2 cellular contexts compared by ENCODE assay signal in the genomic region with DNA sequence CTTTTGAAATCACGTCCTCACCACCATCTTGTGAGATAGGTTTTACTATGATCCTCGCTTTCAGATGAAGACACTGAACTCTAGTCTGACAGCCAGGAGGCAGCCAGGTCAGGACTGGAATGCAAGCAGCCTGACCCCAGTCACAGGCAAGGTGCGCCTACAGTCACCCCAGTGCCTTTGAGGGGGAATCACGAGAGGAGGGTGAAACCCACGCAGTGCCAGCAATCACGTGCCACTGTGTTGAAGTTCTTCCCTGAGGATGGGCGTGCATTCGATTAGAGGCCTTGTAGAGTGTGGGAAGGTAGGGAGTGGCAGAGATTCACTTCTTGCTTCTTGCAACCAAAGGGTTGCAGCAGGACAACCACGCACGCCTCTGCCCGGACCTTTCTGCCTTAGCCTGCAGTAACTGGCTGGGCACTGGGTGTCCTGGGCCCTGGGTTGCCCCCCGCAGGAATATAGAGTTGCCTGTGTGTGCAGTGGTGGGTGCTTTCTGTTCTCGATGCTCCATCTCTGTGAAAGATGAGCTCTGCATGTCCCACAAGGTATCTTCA.
TF ChIP-seq lines count a peak whose summit lies in the region.

No MANE protein-coding gene starts in this region.

TF ChIP-seq in GM12878, 131 proteins besides CTCF, POLR2A, EP300 and RAD21 (continues in another document):
- no peak for TF ChIP-seq RBBP5 (conservative IDR thresholded peaks at IDR 0.05)
- TF ChIP-seq NR2F1 (conservative IDR thresholded peaks at IDR 0.05) = 0 out of 2 replicates have a peak, but pooled peaks have one; percentile 29
- TF ChIP-seq MEF2B (IDR thresholded peaks at IDR 0.05; ENCODE audit: partially characterized antibody, poor library complexity, severe bottlenecking) = peak; percentile 18
- 0 out of 2 replicates have a peak, but pooled peaks have one; percentile 12 for TF ChIP-seq POLR2AphosphoS5 (IDR thresholded peaks at IDR 0.05; ENCODE audit: low read length)
- TF ChIP-seq SP1 (IDR thresholded peaks at IDR 0.05; ENCODE audit: low read depth, low read length) = no peak
- TF ChIP-seq NRF1 (conservative IDR thresholded peaks at IDR 0.05; ENCODE audit: low read depth, low read length) = no peak
- TF ChIP-seq SUZ12 (IDR thresholded peaks at IDR 0.05; ENCODE audit: unreplicated experiment) = no peak
- TF ChIP-seq SRF (IDR thresholded peaks at IDR 0.05; ENCODE audit: low read depth in 2 of 2, low read length in 2 of 2) = no peak
- no peak for TF ChIP-seq CHD2 (IDR thresholded peaks at IDR 0.05; ENCODE audit: borderline replicate concordance, low read depth, low read length)
- TF ChIP-seq IKZF1 (conservative IDR thresholded peaks at IDR 0.05) = no peak
- no peak for TF ChIP-seq NBN (IDR thresholded peaks at IDR 0.05)
- no peak for TF ChIP-seq MEF2A (IDR thresholded peaks at IDR 0.05; ENCODE audit: insufficient read depth, low read depth, low read length)
- TF ChIP-seq, protein P1, sequence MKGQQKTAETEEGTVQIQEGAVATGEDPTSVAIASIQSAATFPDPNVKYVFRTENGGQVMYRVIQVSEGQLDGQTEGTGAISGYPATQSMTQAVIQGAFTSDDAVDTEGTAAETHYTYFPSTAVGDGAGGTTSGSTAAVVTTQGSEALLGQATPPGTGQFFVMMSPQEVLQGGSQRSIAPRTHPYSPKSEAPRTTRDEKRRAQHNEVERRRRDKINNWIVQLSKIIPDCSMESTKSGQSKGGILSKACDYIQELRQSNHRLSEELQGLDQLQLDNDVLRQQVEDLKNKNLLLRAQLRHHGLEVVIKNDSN (IDR thresholded peaks at IDR 0.05; ENCODE audit: borderline replicate concordance, extremely low read length, insufficient read depth, low read depth, low read length) = no peak
- TF ChIP-seq ZNF622 (IDR thresholded peaks at IDR 0.05) = no peak
- TF ChIP-seq RUNX3 (IDR thresholded peaks at IDR 0.05; ENCODE audit: low read length) = no peak
- TF ChIP-seq GATAD2B (conservative IDR thresholded peaks at IDR 0.05; ENCODE audit: low read depth) = 0 out of 2 replicates have a peak, but pooled peaks have one; percentile 39
- no peak for TF ChIP-seq NFIC (IDR thresholded peaks at IDR 0.05; ENCODE audit: low read depth, low read length)
- TF ChIP-seq HCFC1 (IDR thresholded peaks at IDR 0.05; ENCODE audit: low read length) = no peak
- no peak for TF ChIP-seq JUND (IDR thresholded peaks at IDR 0.05; ENCODE audit: low read depth, low read length)
- TF ChIP-seq, protein P2, sequence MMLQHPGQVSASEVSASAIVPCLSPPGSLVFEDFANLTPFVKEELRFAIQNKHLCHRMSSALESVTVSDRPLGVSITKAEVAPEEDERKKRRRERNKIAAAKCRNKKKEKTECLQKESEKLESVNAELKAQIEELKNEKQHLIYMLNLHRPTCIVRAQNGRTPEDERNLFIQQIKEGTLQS (IDR thresholded peaks at IDR 0.05; ENCODE audit: borderline replicate concordance, extremely low read depth, low read depth, low read length) = no peak
- TF ChIP-seq KDM1A (IDR thresholded peaks at IDR 0.05; ENCODE audit: borderline replicate concordance) = no peak
- no peak for TF ChIP-seq RAD51 (IDR thresholded peaks at IDR 0.05)
- TF ChIP-seq BMI1 (IDR thresholded peaks at IDR 0.05; ENCODE audit: borderline replicate concordance) = no peak
- TF ChIP-seq PML (IDR thresholded peaks at IDR 0.05; ENCODE audit: low read length) = no peak
- no peak for TF ChIP-seq SREBF2 (IDR thresholded peaks at IDR 0.05; ENCODE audit: low read length)
- TF ChIP-seq SMAD1 (IDR thresholded peaks at IDR 0.05; ENCODE audit: low read depth, partially characterized antibody) = no peak
- TF ChIP-seq SMAD5 (IDR thresholded peaks at IDR 0.05; ENCODE audit: low read depth) = no peak
- no peak for TF ChIP-seq NR2C1 (IDR thresholded peaks at IDR 0.05)
- TF ChIP-seq, protein P3, sequence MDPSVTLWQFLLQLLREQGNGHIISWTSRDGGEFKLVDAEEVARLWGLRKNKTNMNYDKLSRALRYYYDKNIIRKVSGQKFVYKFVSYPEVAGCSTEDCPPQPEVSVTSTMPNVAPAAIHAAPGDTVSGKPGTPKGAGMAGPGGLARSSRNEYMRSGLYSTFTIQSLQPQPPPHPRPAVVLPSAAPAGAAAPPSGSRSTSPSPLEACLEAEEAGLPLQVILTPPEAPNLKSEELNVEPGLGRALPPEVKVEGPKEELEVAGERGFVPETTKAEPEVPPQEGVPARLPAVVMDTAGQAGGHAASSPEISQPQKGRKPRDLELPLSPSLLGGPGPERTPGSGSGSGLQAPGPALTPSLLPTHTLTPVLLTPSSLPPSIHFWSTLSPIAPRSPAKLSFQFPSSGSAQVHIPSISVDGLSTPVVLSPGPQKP (IDR thresholded peaks at IDR 0.05; ENCODE audit: low read depth, low read length) = no peak
- TF ChIP-seq EED (IDR thresholded peaks at IDR 0.05; ENCODE audit: low read depth) = no peak
- TF ChIP-seq, protein P4, sequence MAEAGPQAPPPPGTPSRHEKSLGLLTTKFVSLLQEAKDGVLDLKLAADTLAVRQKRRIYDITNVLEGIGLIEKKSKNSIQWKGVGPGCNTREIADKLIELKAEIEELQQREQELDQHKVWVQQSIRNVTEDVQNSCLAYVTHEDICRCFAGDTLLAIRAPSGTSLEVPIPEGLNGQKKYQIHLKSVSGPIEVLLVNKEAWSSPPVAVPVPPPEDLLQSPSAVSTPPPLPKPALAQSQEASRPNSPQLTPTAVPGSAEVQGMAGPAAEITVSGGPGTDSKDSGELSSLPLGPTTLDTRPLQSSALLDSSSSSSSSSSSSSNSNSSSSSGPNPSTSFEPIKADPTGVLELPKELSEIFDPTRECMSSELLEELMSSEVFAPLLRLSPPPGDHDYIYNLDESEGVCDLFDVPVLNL (IDR thresholded peaks at IDR 0.05; ENCODE audit: low read depth, low read length) = no peak
- TF ChIP-seq FOS (IDR thresholded peaks at IDR 0.05; ENCODE audit: borderline replicate concordance, extremely low read depth, insufficient read length) = no peak
- TF ChIP-seq RCOR1 (conservative IDR thresholded peaks at IDR 0.05; ENCODE audit: low read depth, low read length) = no peak
- no peak for TF ChIP-seq NR2C2 (IDR thresholded peaks at IDR 0.05; ENCODE audit: borderline replicate concordance, control insufficient read depth, insufficient read length, low read depth)
- TF ChIP-seq, protein P5, sequence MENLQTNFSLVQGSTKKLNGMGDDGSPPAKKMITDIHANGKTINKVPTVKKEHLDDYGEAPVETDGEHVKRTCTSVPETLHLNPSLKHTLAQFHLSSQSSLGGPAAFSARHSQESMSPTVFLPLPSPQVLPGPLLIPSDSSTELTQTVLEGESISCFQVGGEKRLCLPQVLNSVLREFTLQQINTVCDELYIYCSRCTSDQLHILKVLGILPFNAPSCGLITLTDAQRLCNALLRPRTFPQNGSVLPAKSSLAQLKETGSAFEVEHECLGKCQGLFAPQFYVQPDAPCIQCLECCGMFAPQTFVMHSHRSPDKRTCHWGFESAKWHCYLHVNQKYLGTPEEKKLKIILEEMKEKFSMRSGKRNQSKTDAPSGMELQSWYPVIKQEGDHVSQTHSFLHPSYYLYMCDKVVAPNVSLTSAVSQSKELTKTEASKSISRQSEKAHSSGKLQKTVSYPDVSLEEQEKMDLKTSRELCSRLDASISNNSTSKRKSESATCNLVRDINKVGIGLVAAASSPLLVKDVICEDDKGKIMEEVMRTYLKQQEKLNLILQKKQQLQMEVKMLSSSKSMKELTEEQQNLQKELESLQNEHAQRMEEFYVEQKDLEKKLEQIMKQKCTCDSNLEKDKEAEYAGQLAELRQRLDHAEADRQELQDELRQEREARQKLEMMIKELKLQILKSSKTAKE (IDR thresholded peaks at IDR 0.05; ENCODE audit: low read depth, poor library complexity, severe bottlenecking) = no peak

TF ChIP-seq in HepG2, 621 proteins besides CTCF, POLR2A, EP300 and RAD21:
- TF ChIP-seq MEF2D (CRISPR knock-in tag; IDR thresholded peaks at IDR 0.05) = no peak
- TF ChIP-seq HOXA9 (CRISPR knock-in tag; IDR thresholded peaks at IDR 0.05; ENCODE audit: borderline replicate concordance) = 0 out of 2 replicates have a peak, but pooled peaks have one; percentile 18
